In the genomic region with DNA sequence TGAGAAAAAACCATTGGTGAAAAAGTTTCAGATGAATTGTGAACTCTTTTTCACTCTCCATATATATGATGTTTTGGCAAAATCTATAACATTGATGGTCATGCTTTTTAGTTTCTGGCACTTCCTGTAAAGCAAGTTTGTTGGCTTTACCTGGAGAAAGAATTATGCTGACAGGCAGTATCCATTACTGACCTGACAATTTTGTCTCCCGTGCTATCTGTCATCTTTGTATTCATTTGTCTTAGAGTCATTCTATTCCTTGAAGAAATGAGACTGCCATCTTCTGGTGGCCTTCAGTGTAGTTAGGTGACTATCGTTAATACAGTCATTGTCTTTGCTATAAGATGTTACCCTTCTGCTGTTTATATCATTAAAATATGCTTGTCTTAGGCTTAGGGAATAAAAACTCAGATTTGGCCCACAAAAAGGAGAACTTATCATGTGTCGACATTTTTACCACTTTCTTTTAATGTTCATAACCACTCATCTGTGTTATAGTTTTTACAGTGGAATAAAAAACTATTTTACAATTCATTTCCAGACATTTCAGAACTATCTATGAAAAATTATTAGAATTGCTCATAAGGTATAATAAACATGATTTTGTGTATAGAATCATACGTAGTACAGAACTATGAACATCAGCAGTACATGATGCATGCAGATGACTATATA, we compare ENCODE assay signal across 1 cellular context.
TF ChIP-seq lines count a peak whose summit lies in the region.

No MANE protein-coding gene starts in this region.

TF ChIP-seq in K562, 482 proteins besides CTCF, POLR2A, EP300 and RAD21 (continued from another document):
- TF ChIP-seq PBX2 (CRISPR knock-in tag; IDR thresholded peaks at IDR 0.05; ENCODE audit: low read depth) (no peak), PBX2 (tag; conservative IDR thresholded peaks at IDR 0.05; ENCODE audit: low read depth) (peak; percentile 81), ZNF584 (CRISPR knock-in tag; IDR thresholded peaks at IDR 0.05; ENCODE audit: low read depth) (no peak), DEAF1 (CRISPR knock-in tag; IDR thresholded peaks at IDR 0.05) (peak; percentile 61), PKNOX1 (IDR thresholded peaks at IDR 0.05) (peak; percentile 42; the same call in 1 of the 2 replicates), ZNF347 (CRISPR knock-in tag; IDR thresholded peaks at IDR 0.05; ENCODE audit: low read depth) (no peak), ZNF165 (CRISPR knock-in tag; IDR thresholded peaks at IDR 0.05; ENCODE audit: borderline replicate concordance) (no peak), CBX5 (IDR thresholded peaks at IDR 0.05; ENCODE audit: borderline replicate concordance, low read depth) (no peak), SMARCE1 (IDR thresholded peaks at IDR 0.05) (no peak), THAP7 (CRISPR knock-in tag; IDR thresholded peaks at IDR 0.05) (no peak), ZNF324 (CRISPR knock-in tag; IDR thresholded peaks at IDR 0.05) (no peak), TARDBP (IDR thresholded peaks at IDR 0.05) (no peak), BHLHE40 (IDR thresholded peaks at IDR 0.05; ENCODE audit: low read length) (no peak), ESRRA (IDR thresholded peaks at IDR 0.05; ENCODE audit: borderline replicate concordance, low read depth) (no peak), SIRT6 (IDR thresholded peaks at IDR 0.05; ENCODE audit: low read depth, low read length) (no peak), FOXA3 (CRISPR knock-in tag; conservative IDR thresholded peaks at IDR 0.05 in 1 of 2, IDR thresholded peaks at IDR 0.05 in 1 of 2) (no peak), REST (CRISPR knock-in tag; IDR thresholded peaks at IDR 0.05; ENCODE audit: low read depth) (no peak), STAT5B (CRISPR knock-in tag; IDR thresholded peaks at IDR 0.05) (no peak), GATA2 (CRISPR knock-in tag; IDR thresholded peaks at IDR 0.05) (no peak), HDGF (IDR thresholded peaks at IDR 0.05) (no peak)
- TF ChIP-seq, protein P1, sequence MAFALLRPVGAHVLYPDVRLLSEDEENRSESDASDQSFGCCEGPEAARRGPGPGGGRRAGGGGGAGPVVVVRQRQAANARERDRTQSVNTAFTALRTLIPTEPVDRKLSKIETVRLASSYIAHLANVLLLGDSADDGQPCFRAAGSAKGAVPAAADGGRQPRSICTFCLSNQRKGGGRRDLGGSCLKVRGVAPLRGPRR (CRISPR knock-in tag; IDR thresholded peaks at IDR 0.05) = no peak
